ENCODE assay signal across 8 cellular contexts in genomic region chr10:112952282-112952991, GRCh38. TPM values are rescaled to one million over a fixed set of nuclear protein-coding genes. Genes with fewer than 3 reads are reported as not detected.
DNase-seq lines count a peak whose midpoint lies in the region; ATAC-seq and TF ChIP-seq lines count a peak whose summit lies in the region.

No MANE protein-coding gene starts in this region.

- H3K9ac ChIP-seq in HUES64 (ENCODE audit: low read depth, low read length): peak overlapping the region; percentile 93

- intact Hi-C loops in A673 (cut with micrococcal nuclease; ENCODE audit: unreplicated experiment): loop anchor here (2.0 kb wide), 1 partner anchor 106 kb away; no protein-coding TSS in a partner anchor
- intact Hi-C loops in MCF 10A (cut with micrococcal nuclease): loop anchor here (2.0 to 10.0 kb wide), 4 partner anchors 120 to 432 kb away; no protein-coding TSS in a partner anchor
- intact Hi-C loops in testis (cut with DNase I; ENCODE audit: low total_unique reads): no loop called here

- no peaks in the 10 kb centered on the region for H3K27me3 Mint-ChIP-seq in MCF 10A (ENCODE audit: insufficient read depth, unreplicated experiment)

- no peak for TF ChIP-seq CTCF in A673 (conservative IDR thresholded peaks at IDR 0.05; ENCODE audit: low read depth, low read length)
- no peak for TF ChIP-seq CTCF in MCF 10A (IDR thresholded peaks at IDR 0.05; ENCODE audit: unreplicated experiment)
- no peak for TF ChIP-seq CTCF in testis (IDR thresholded peaks at IDR 0.05)

- ATAC-seq in left lobe of liver (peak; percentile 33), GM19328 (IDR thresholded peaks at IDR 0.05; ENCODE audit: unreplicated experiment) (no peak)

- H3K9me3 Mint-ChIP-seq in MCF 10A (ENCODE audit: unreplicated experiment): no peaks in the 10 kb centered on the region

- peak; percentile 39 for DNase-seq in A673 (ENCODE audit: low spot score)
- DNase-seq in MCF 10A (ENCODE audit: unreplicated experiment): peak; percentile 41
- DNase-seq in left lobe of liver (ENCODE audit: low spot score): no peak
- DNase-seq in testis: peak; percentile 21
- DNase-seq in cerebellar cortex (ENCODE audit: low spot score): no peak
- no peak for DNase-seq in occipital lobe (lab: John Stamatoyannopoulos, UW)

- H3K27ac ChIP-seq in A673 (ENCODE audit: low read depth, low read length, poor library complexity, severe bottlenecking) (peak overlapping the region; percentile 90), HUES64 (ENCODE audit: low read depth, low read length) (peak overlapping the region; percentile 93), testis (peak overlapping the region; percentile 95 to 96)

- peaks cover 29% of the 10 kb centered on the region for H3K36me3 Mint-ChIP-seq in MCF 10A (ENCODE audit: insufficient read depth, unreplicated experiment)

- CTCF ChIA-PET in A673 (lab: Charles Lee) (no interaction called here), MCF 10A (lab: Yijun Ruan, JAX) (interaction anchor here (0.5 to 1.5 kb wide), 4 partner anchors 39 to 319 kb away, joined by 3 to 6 read pairs (median 6); no protein-coding TSS in a partner anchor)

- H3K4me1 Mint-ChIP-seq in MCF 10A (ENCODE audit: insufficient read depth, unreplicated experiment): peaks cover 38% of the 10 kb centered on the region

- BruUV-seq in A673 (replicated peaks; lab: Mats Ljungman, UMichigan): no TSS peak
- BruUV-seq in MCF 10A (replicated peaks; lab: Mats Ljungman, UMichigan): no TSS peak

- H3K4me3 ChIP-seq in A673 (ENCODE audit: low read depth, low read length, poor library complexity, severe bottlenecking): peak overlapping the region; percentile 63
- peak overlapping the region; percentile 91 for H3K4me3 ChIP-seq in HUES64 (ENCODE audit: low read length)
- H3K4me3 ChIP-seq in testis: peak overlapping the region; percentile 68 to 81

- POLR2A ChIA-PET in A673 (lab: Charles Lee; ENCODE audit: low non-redundant PET): interaction anchor here (0.6 kb wide), 1 partner anchor 37 kb away, joined by 8 read pairs; no protein-coding TSS in a partner anchor
- POLR2A ChIA-PET in MCF 10A (lab: Yijun Ruan, JAX): interaction anchor here (0.7 to 3.9 kb wide), 12 partner anchors 39 to 1961 kb away, joined by 3 to 38 read pairs (median 8); no protein-coding TSS in a partner anchor

- peak overlapping the region; percentile 87 for H3K27ac Mint-ChIP-seq in MCF 10A (ENCODE audit: low read depth, unreplicated experiment)

- peak overlapping the region; percentile 76 for H3K4me3 Mint-ChIP-seq in MCF 10A (ENCODE audit: unreplicated experiment)

- no peaks in the 10 kb centered on the region for H3K27me3 ChIP-seq in A673 (replicated peaks; ENCODE audit: insufficient read depth, low read depth, low read length, poor library complexity)
- no peaks in the 10 kb centered on the region for H3K27me3 ChIP-seq in HUES64 (ENCODE audit: insufficient read depth, low read length)
- no peaks in the 10 kb centered on the region for H3K27me3 ChIP-seq in testis

- under 1% methylated on average over 52 of the region's 52 CpGs for WGBS in HUES64
- WGBS in testis, 2 donors: 0 to 2% methylated on average over 12 to 28 of the region's 52 CpGs

- H3K9me3 ChIP-seq in A673 (ENCODE audit: low read depth, low read length, poor library complexity, severe bottlenecking): no peaks in the 10 kb centered on the region
- H3K9me3 ChIP-seq in HUES64 (ENCODE audit: insufficient read depth, low read depth, low read length): no peaks in the 10 kb centered on the region
- H3K9me3 ChIP-seq in testis: no peaks in the 10 kb centered on the region

- no peaks in the 10 kb centered on the region for H3K36me3 ChIP-seq in A673 (ENCODE audit: insufficient read depth, low read length, poor library complexity, severe bottlenecking)
- H3K36me3 ChIP-seq in HUES64 (ENCODE audit: insufficient read depth, low read length): 0 out of 2 replicates have a peak, but pooled peaks cover 6% of the 10 kb centered on the region
- H3K36me3 ChIP-seq in testis (ENCODE audit: low read depth, missing control alignments): no peaks in the 10 kb centered on the region

- no peak for TF ChIP-seq POLR2A in testis (IDR thresholded peaks at IDR 0.05)

- H3K4me1 ChIP-seq in A673 (ENCODE audit: insufficient read depth, low read length, poor library complexity, severe bottlenecking) (peaks cover 53% of the 10 kb centered on the region), HUES64 (ENCODE audit: insufficient read depth, low read length) (peaks cover 61% of the 10 kb centered on the region), testis (peaks cover 34% of the 10 kb centered on the region)

RNA-seq across cellular contexts. Expression of gene TCF7L2, which starts 2.4 kb away (rescaled TPM):
- 16.8 and 20.9 TPM in 2 replicates for total RNA-seq in A673 (2021)
- polyA plus RNA-seq in HUES64 (2013, experiment 1 of 2): 31.2 TPM
- 33.5 TPM for polyA plus RNA-seq in HUES64 (2013, experiment 2 of 2)
- total RNA-seq in MCF 10A (2022): 25.2 and 25.7 TPM in 2 replicates
- 18.7 TPM for total RNA-seq in left lobe of liver
- 10 to 100 TPM; 23.3 to 25.4 TPM for total RNA-seq in testis
- polyA plus RNA-seq in testis (ENCODE audit: insufficient read depth, low read depth, low replicate concordance): 18.5 TPM
- 1.9 TPM for total RNA-seq in occipital lobe

Comparison
In these comparisons a context has a peak if more than half of its experiments do, and no peak if none do; other contexts are left out.
1. DNase-seq: peak in A673 (single experiment), MCF 10A (single experiment) and testis (single experiment); none in left lobe of liver (single experiment), cerebellar cortex (single experiment) and occipital lobe (single experiment).
2. Peak in every context shown above with its lines, with median percentiles within 50 percentile points of each other: H3K27ac ChIP-seq and H3K4me3 ChIP-seq.